ENCODE assay signal across 35 cellular contexts in genomic region chr1:29827237-29827750, GRCh38.
"Had no signal": no experiment of that assay in that cellular context is flagged by ENCODE, and none has a peak within 500 bp of the region (broad histone marks: within the 10 kb centered on the region; RNA-seq: fewer than 3 reads in every experiment).

No MANE protein-coding gene starts in this region.

- H3K27me3 Mint-ChIP-seq: activated CD4-positive, alpha-beta memory T cell treated with anti-CD3 and anti-CD28 coated beads, Interleukin-2, amount 10 ng/mL, durations not matched to agents 7 days and 5 days had no signal

- H3K36me3 ChIP-seq: adrenal gland, breast epithelium, MG63, Peyer's patch, WERI-Rb-1 had no signal

- H3K27me3 ChIP-seq: body of pancreas, Peyer's patch had no signal

- H3K9me3 Mint-ChIP-seq: activated CD4-positive, alpha-beta memory T cell treated with anti-CD3 and anti-CD28 coated beads, Interleukin-2, amount 10 ng/mL, durations not matched to agents 7 days and 5 days; activated naive CD4-positive, alpha-beta T cell treated with anti-CD3 and anti-CD28 coated beads for 36 hours; activated naive CD4-positive, alpha-beta T cell treated with anti-CD3 and anti-CD28 coated beads, Interleukin-2, amount 50 U/mL, for 72 hours; activated T-cell treated with anti-CD3 and anti-CD28 coated beads, Interleukin-2, amount 50 U/mL, for 24 hours; T-cell had no signal

- DNase-seq: activated CD4-positive, alpha-beta T cell treated with anti-CD3 and anti-CD28 coated beads for 1 hour; activated CD4-positive, alpha-beta T cell treated with anti-CD3 and anti-CD28 coated beads for 48 hours; activated CD4-positive, CD25-positive, alpha-beta regulatory T cell; activated gamma-delta T cell treated with Interleukin-2 at 50 U/mL for 16 hours; activated naive CD4-positive, alpha-beta T cell treated with anti-CD3 and anti-CD28 coated beads for 36 hours; activated T-cell treated with anti-CD3 and anti-CD28 coated beads, Interleukin-2, amount 50 U/mL, for 24 hours; adrenal gland; body of pancreas; caudate nucleus; Kasumi-1; KG1; MG63; NCI-H1048; NCI-H1105 treated with DMSO at 0.1 percent for 48 hours; NCI-H1436; NCI-H1694 treated with DMSO at 0.1 percent for 48 hours; NCI-H2029; NCI-H2171; NCI-H510A; NCI-H526; NCI-H748 treated with DMSO at 0.1 percent for 48 hours; NK-92 treated with Interleukin-12 subunit alpha and Interleukin-12 subunit beta, amount 100 ng/mL, for 24 hours; PC-3; RPMI8226; SIG-M5; T-cell; T-helper 2 cell; T-helper 9 cell; WERI-Rb-1 had no signal

- H3K4me1 ChIP-seq: adrenal gland, body of pancreas, breast epithelium, Peyer's patch had no signal

- FAIRE-seq: astrocyte had no signal

- H3K36me3 Mint-ChIP-seq: activated naive CD4-positive, alpha-beta T cell treated with anti-CD3 and anti-CD28 coated beads, Interleukin-2, amount 50 U/mL, for 72 hours; T-cell had no signal

- H3K27ac Mint-ChIP-seq: activated CD4-positive, alpha-beta memory T cell treated with anti-CD3 and anti-CD28 coated beads, Interleukin-2, amount 10 ng/mL, durations not matched to agents 7 days and 5 days; activated naive CD4-positive, alpha-beta T cell treated with anti-CD3 and anti-CD28 coated beads for 36 hours; activated naive CD4-positive, alpha-beta T cell treated with anti-CD3 and anti-CD28 coated beads, Interleukin-2, amount 50 U/mL, for 72 hours; activated T-cell treated with anti-CD3 and anti-CD28 coated beads, Interleukin-2, amount 50 U/mL, for 24 hours; T-cell had no signal

- H3K4me1 Mint-ChIP-seq: activated CD4-positive, alpha-beta memory T cell treated with anti-CD3 and anti-CD28 coated beads, Interleukin-2, amount 10 ng/mL, durations not matched to agents 7 days and 5 days; T-cell had no signal

- H3K27ac ChIP-seq: adrenal gland, body of pancreas, breast epithelium, Peyer's patch, WERI-Rb-1 had no signal

- ATAC-seq: activated naive CD4-positive, alpha-beta T cell treated with anti-CD3 and anti-CD28 coated beads, Interleukin-2, amount 50 U/mL, for 72 hours; body of pancreas; PC-3; SK-N-SH treated with all-trans-retinoic acid at 6 μM for 48 hours; T-cell had no signal

- H3K4me3 ChIP-seq: adrenal gland, body of pancreas, breast epithelium, MG63, Peyer's patch had no signal

- H3K4me3 Mint-ChIP-seq: activated CD4-positive, alpha-beta memory T cell treated with anti-CD3 and anti-CD28 coated beads, Interleukin-2, amount 10 ng/mL, durations not matched to agents 7 days and 5 days; activated naive CD4-positive, alpha-beta T cell treated with anti-CD3 and anti-CD28 coated beads for 36 hours; activated T-cell treated with anti-CD3 and anti-CD28 coated beads, Interleukin-2, amount 50 U/mL, for 24 hours; T-cell had no signal

- H3K9me3 ChIP-seq: adrenal gland, body of pancreas, breast epithelium, MG63, Peyer's patch had no signal
